16 cellular contexts compared by ENCODE assay signal in the genomic region with DNA sequence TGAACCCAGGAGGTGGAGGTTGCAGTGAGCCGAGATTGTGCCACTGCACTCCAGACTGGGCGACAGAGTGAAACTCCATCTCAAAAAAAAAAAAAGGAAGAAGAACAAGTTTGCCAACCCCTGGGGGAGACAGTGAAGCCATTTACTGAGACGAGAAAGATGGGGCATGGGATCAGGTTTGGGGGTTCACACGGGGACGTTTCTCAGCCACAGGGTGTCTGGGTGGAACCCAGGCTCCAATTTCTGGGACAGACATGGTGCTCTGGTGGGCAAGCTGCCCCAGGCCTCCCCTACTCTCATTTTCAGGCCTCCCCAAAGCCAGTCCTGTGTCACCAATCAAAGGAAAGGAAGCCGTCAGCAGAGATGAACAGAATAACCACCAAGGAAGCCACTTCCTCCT. TPM values are rescaled to one million over a fixed set of nuclear protein-coding genes. Genes with fewer than 3 reads are reported as not detected.
A peak's percentile ranks its signal among the peaks of the same experiment; 100 is the strongest.
DNase-seq lines count a peak whose midpoint lies in the region; ATAC-seq and TF ChIP-seq lines count a peak whose summit lies in the region.
"Had no signal": no experiment of that assay in that cellular context is flagged by ENCODE, and none has a peak within 500 bp of the region (broad histone marks: within the 10 kb centered on the region; RNA-seq: fewer than 3 reads in every experiment).

No MANE protein-coding gene starts in this region.

- no peaks in the 10 kb centered on the region for H3K27me3 ChIP-seq in BLaER1 treated with 17β-estradiol and CSF1 and Interleukin-3, amounts not matched to agents 10 nM and 100 nM
- no peaks in the 10 kb centered on the region for H3K27me3 ChIP-seq in CD8-positive, alpha-beta T cell (ENCODE audit: insufficient read depth, low read length)
- H3K27me3 ChIP-seq in hepatocyte: no peaks in the 10 kb centered on the region

- no peaks in the 10 kb centered on the region for H3K79me2 ChIP-seq in hepatocyte

- peak overlapping the region in 10 of 11 experiments; percentile 47 to 77 (median 68); a peak in 21 of 22 replicates for H3K27ac ChIP-seq in BLaER1 treated with 17β-estradiol and CSF1 and Interleukin-3, amounts not matched to agents 10 nM and 100 nM
- H3K27ac ChIP-seq in CD8-positive, alpha-beta T cell (ENCODE audit: low read depth, low read length): no peak overlapping the region
- no peak overlapping the region for H3K27ac ChIP-seq in hepatocyte
- H3K27ac ChIP-seq: SJCRH30 had no signal

- H3K9me3 ChIP-seq in BLaER1 treated with 17β-estradiol and CSF1 and Interleukin-3, amounts not matched to agents 10 nM and 100 nM (replicated peaks in 1 of 11): peaks cover 0 to 17% (median 0%) of the 10 kb centered on the region in 11 experiments; a peak in 5 of 22 replicates
- no peaks in the 10 kb centered on the region for H3K9me3 ChIP-seq in CD8-positive, alpha-beta T cell (ENCODE audit: low read length)
- no peaks in the 10 kb centered on the region for H3K9me3 ChIP-seq in hepatocyte (ENCODE audit: low read depth)
- H3K9me3 ChIP-seq: SJCRH30 had no signal

- no peaks in the 10 kb centered on the region for H3K27me3 Mint-ChIP-seq in CD8-positive, alpha-beta T cell (ENCODE audit: low read depth)
- no peaks in the 10 kb centered on the region for H3K27me3 Mint-ChIP-seq in activated naive CD8-positive, alpha-beta T cell treated with anti-CD3 and anti-CD28 coated beads for 36 hours
- no peaks in the 10 kb centered on the region for H3K27me3 Mint-ChIP-seq in natural killer cell treated with Interleukin-12 subunit alpha and Interleukin-12 subunit beta and Interleukin-15 and Interleukin-18, amount 100 ng/mL, for 72 hours

- no peak for TF ChIP-seq CTCF in CD8-positive, alpha-beta T cell (IDR thresholded peaks at IDR 0.05)
- no peak for TF ChIP-seq CTCF in hepatocyte (IDR thresholded peaks at IDR 0.05; ENCODE audit: poor library complexity)

- no peak overlapping the region for H2AFZ ChIP-seq in hepatocyte

- H3K9me2 ChIP-seq in hepatocyte (replicated peaks; ENCODE audit: insufficient read depth): no peaks in the 10 kb centered on the region

- H3K9me3 Mint-ChIP-seq in CD8-positive, alpha-beta T cell: no peaks in the 10 kb centered on the region
- no peaks in the 10 kb centered on the region for H3K9me3 Mint-ChIP-seq in activated naive CD8-positive, alpha-beta T cell treated with anti-CD3 and anti-CD28 coated beads for 36 hours
- no peaks in the 10 kb centered on the region for H3K9me3 Mint-ChIP-seq in natural killer cell treated with Interleukin-12 subunit alpha and Interleukin-12 subunit beta and Interleukin-15 and Interleukin-18, amount 100 ng/mL, for 72 hours

- no peak overlapping the region for H3K4me3 Mint-ChIP-seq in CD8-positive, alpha-beta T cell
- H3K4me3 Mint-ChIP-seq in activated naive CD8-positive, alpha-beta T cell treated with anti-CD3 and anti-CD28 coated beads for 36 hours: no peak overlapping the region
- H3K4me3 Mint-ChIP-seq in natural killer cell treated with Interleukin-12 subunit alpha and Interleukin-12 subunit beta and Interleukin-15 and Interleukin-18, amount 100 ng/mL, for 72 hours: no peak overlapping the region

- CTCF ChIA-PET in CD8-positive, alpha-beta T cell (lab: Charles Lee): interaction anchor here (0.7 to 1.7 kb wide), 3 partner anchors 13 to 1057 kb away, joined by 3 to 4 read pairs (median 3); no protein-coding TSS in a partner anchor

- ATAC-seq in CD8-positive, alpha-beta T cell: no peak
- no peak for ATAC-seq in natural killer cell treated with Interleukin-12 subunit alpha and Interleukin-12 subunit beta and Interleukin-15 and Interleukin-18, amount 100 ng/mL, for 72 hours
- ATAC-seq in GM21423 (IDR thresholded peaks at IDR 0.05; ENCODE audit: unreplicated experiment): no peak
- ATAC-seq: Panc1 had no signal

- H3K4me2 ChIP-seq in BLaER1 treated with 17β-estradiol and CSF1 and Interleukin-3, amounts not matched to agents 10 nM and 100 nM: peak overlapping the region; percentile 57 to 81 (median 67)
- H3K4me2 ChIP-seq in hepatocyte: no peak overlapping the region

- H4K20me1 ChIP-seq in BLaER1 treated with 17β-estradiol and CSF1 and Interleukin-3, amounts not matched to agents 10 nM and 100 nM: no peaks in the 10 kb centered on the region
- H4K20me1 ChIP-seq in hepatocyte (ENCODE audit: insufficient read depth, poor library complexity, severe bottlenecking): no peaks in the 10 kb centered on the region

- no peak overlapping the region for H3K4me3 ChIP-seq in BLaER1 treated with 17β-estradiol and CSF1 and Interleukin-3, amounts not matched to agents 10 nM and 100 nM
- no peak overlapping the region for H3K4me3 ChIP-seq in CD8-positive, alpha-beta T cell (ENCODE audit: low read depth, low read length)
- no peak overlapping the region for H3K4me3 ChIP-seq in hepatocyte
- H3K4me3 ChIP-seq: SJCRH30 had no signal

- peak overlapping the region; percentile 32 for H3K27ac Mint-ChIP-seq in CD8-positive, alpha-beta T cell
- H3K27ac Mint-ChIP-seq in activated naive CD8-positive, alpha-beta T cell treated with anti-CD3 and anti-CD28 coated beads for 36 hours: peak overlapping the region; percentile 2
- H3K27ac Mint-ChIP-seq in natural killer cell treated with Interleukin-12 subunit alpha and Interleukin-12 subunit beta and Interleukin-15 and Interleukin-18, amount 100 ng/mL, for 72 hours: peak overlapping the region; percentile 64 to 85

- DNase-seq in CD8-positive, alpha-beta T cell: no peak
- no peak for DNase-seq in activated naive CD8-positive, alpha-beta T cell treated with anti-CD3 and anti-CD28 coated beads for 36 hours
- DNase-seq in natural killer cell treated with Interleukin-12 subunit alpha and Interleukin-12 subunit beta and Interleukin-15 and Interleukin-18, amount 100 ng/mL, for 72 hours (ENCODE audit: low spot score): no peak
- DNase-seq in hepatocyte (ENCODE audit: low spot score) (no peak), NCI-H128 (lab: John Stamatoyannopoulos, UW; ENCODE audit: unreplicated experiment) (no peak)
- DNase-seq: ACHN, AML-193, KBM-7, NCI-H1436, NCI-H2029, NCI-H526, SJCRH30 had no signal

- WGBS in hepatocyte (ENCODE audit: low lambda C conversion rate, missing lambda C conversion rate): 92% methylated on average over 6 of the region's 6 CpGs

- peaks cover 0 to 68% (median 53%) of the 10 kb centered on the region in 11 experiments; a peak in 18 of 22 replicates for H3K36me3 ChIP-seq in BLaER1 treated with 17β-estradiol and CSF1 and Interleukin-3, amounts not matched to agents 10 nM and 100 nM
- peaks cover 40% of the 10 kb centered on the region for H3K36me3 ChIP-seq in CD8-positive, alpha-beta T cell (ENCODE audit: insufficient read depth, low read length)
- no peaks in the 10 kb centered on the region for H3K36me3 ChIP-seq in hepatocyte (replicated peaks; ENCODE audit: insufficient read depth, low read depth)
- H3K36me3 ChIP-seq: SJCRH30 had no signal

- POLR2A ChIA-PET in CD8-positive, alpha-beta T cell (lab: Charles Lee): no interaction called here

- peaks cover 57% of the 10 kb centered on the region for H3K36me3 Mint-ChIP-seq in CD8-positive, alpha-beta T cell
- peaks cover 27% of the 10 kb centered on the region for H3K36me3 Mint-ChIP-seq in activated naive CD8-positive, alpha-beta T cell treated with anti-CD3 and anti-CD28 coated beads for 36 hours
- H3K36me3 Mint-ChIP-seq in natural killer cell treated with Interleukin-12 subunit alpha and Interleukin-12 subunit beta and Interleukin-15 and Interleukin-18, amount 100 ng/mL, for 72 hours: peaks cover 27% of the 10 kb centered on the region

- H3K4me1 Mint-ChIP-seq in CD8-positive, alpha-beta T cell (ENCODE audit: low read depth): peaks cover 3% of the 10 kb centered on the region
- H3K4me1 Mint-ChIP-seq in activated naive CD8-positive, alpha-beta T cell treated with anti-CD3 and anti-CD28 coated beads for 36 hours: peaks cover 24% of the 10 kb centered on the region
- peaks cover 25 to 35% of the 10 kb centered on the region in 2 donors for H3K4me1 Mint-ChIP-seq in natural killer cell treated with Interleukin-12 subunit alpha and Interleukin-12 subunit beta and Interleukin-15 and Interleukin-18, amount 100 ng/mL, for 72 hours (ENCODE audit: low read depth in 2 of 2)

- peaks cover 28 to 100% (median 90%) of the 10 kb centered on the region in 10 experiments for H3K4me1 ChIP-seq in BLaER1 treated with 17β-estradiol and CSF1 and Interleukin-3, amounts not matched to agents 10 nM and 100 nM
- H3K4me1 ChIP-seq in CD8-positive, alpha-beta T cell (ENCODE audit: insufficient read depth, low read length): no peaks in the 10 kb centered on the region
- no peaks in the 10 kb centered on the region for H3K4me1 ChIP-seq in hepatocyte (ENCODE audit: insufficient read depth)

- intact Hi-C loops in CD8-positive, alpha-beta T cell (cut with DNase I, micrococcal nuclease): no loop called here

- peak overlapping the region in 10 of 11 experiments; percentile 30 to 64 (median 49); a peak in 19 of 22 replicates for H3K9ac ChIP-seq in BLaER1 treated with 17β-estradiol and CSF1 and Interleukin-3, amounts not matched to agents 10 nM and 100 nM

RNA-seq across cellular contexts. Expression of a gene that starts 13.4 kb away (rescaled TPM):
- 10 to 100 TPM; 35.9 to 37.5 TPM for total RNA-seq in CD8-positive, alpha-beta T cell
- 10 to 100 TPM; 29.6 to 29.8 TPM for total RNA-seq in activated naive CD8-positive, alpha-beta T cell treated with anti-CD3 and anti-CD28 coated beads for 36 hours
- total RNA-seq in natural killer cell treated with Interleukin-12 subunit alpha and Interleukin-12 subunit beta and Interleukin-15 and Interleukin-18, amount 100 ng/mL, for 72 hours: 100 to 1,000 TPM; 135 to 188 TPM
- 4.0 and 6.1 TPM in 2 replicates for total RNA-seq in hepatocyte
- 3.5 and 3.7 TPM in 2 replicates for polyA plus RNA-seq in hepatocyte
- total RNA-seq: H4 had no signal

RNA-seq across cellular contexts. Expression of a gene that starts 16.4 kb away (rescaled TPM):
- not detected for total RNA-seq in CD8-positive, alpha-beta T cell
- total RNA-seq in activated naive CD8-positive, alpha-beta T cell treated with anti-CD3 and anti-CD28 coated beads for 36 hours: not detected
- total RNA-seq in natural killer cell treated with Interleukin-12 subunit alpha and Interleukin-12 subunit beta and Interleukin-15 and Interleukin-18, amount 100 ng/mL, for 72 hours: 1 to 10 TPM in 1 of 2 donors, not detected in 1; 1.4 TPM
- total RNA-seq in hepatocyte: not detected in 2 replicates
- polyA plus RNA-seq in hepatocyte: not detected in 2 replicates
- total RNA-seq: H4, SJCRH30 had no signal

RNA-seq across cellular contexts. Expression of a gene that starts 28.3 kb away (rescaled TPM):
- 10 to 100 TPM; 59.7 to 60.4 TPM for total RNA-seq in CD8-positive, alpha-beta T cell
- 10 to 100 TPM; 65.0 to 66.3 TPM for total RNA-seq in activated naive CD8-positive, alpha-beta T cell treated with anti-CD3 and anti-CD28 coated beads for 36 hours
- total RNA-seq in natural killer cell treated with Interleukin-12 subunit alpha and Interleukin-12 subunit beta and Interleukin-15 and Interleukin-18, amount 100 ng/mL, for 72 hours: 10 to 100 TPM; 46.7 to 60.8 TPM
- 132 and 133 TPM in 2 replicates for total RNA-seq in hepatocyte
- 144 and 154 TPM in 2 replicates for polyA plus RNA-seq in hepatocyte

RNA-seq across cellular contexts. Expression of a gene that starts 40.8 kb away (rescaled TPM):
- total RNA-seq in CD8-positive, alpha-beta T cell: 10 to 100 TPM; 76.2 to 83.4 TPM
- 10 to 100 TPM; 90.7 to 97.2 TPM for total RNA-seq in activated naive CD8-positive, alpha-beta T cell treated with anti-CD3 and anti-CD28 coated beads for 36 hours
- total RNA-seq in natural killer cell treated with Interleukin-12 subunit alpha and Interleukin-12 subunit beta and Interleukin-15 and Interleukin-18, amount 100 ng/mL, for 72 hours: 100 to 1,000 TPM; 115 to 145 TPM
- 56.3 and 56.7 TPM in 2 replicates for total RNA-seq in hepatocyte
- polyA plus RNA-seq in hepatocyte: 92.6 and 93.3 TPM in 2 replicates

RNA-seq across cellular contexts. Expression of a gene that starts 45.2 kb away (rescaled TPM):
- 10 to 100 TPM; 79.1 to 88.4 TPM for total RNA-seq in CD8-positive, alpha-beta T cell
- total RNA-seq in activated naive CD8-positive, alpha-beta T cell treated with anti-CD3 and anti-CD28 coated beads for 36 hours: 100 to 1,000 TPM; 168 to 169 TPM
- total RNA-seq in natural killer cell treated with Interleukin-12 subunit alpha and Interleukin-12 subunit beta and Interleukin-15 and Interleukin-18, amount 100 ng/mL, for 72 hours: 100 to 1,000 TPM; 166 to 260 TPM
- total RNA-seq in hepatocyte: 60.2 and 77.0 TPM in 2 replicates
- polyA plus RNA-seq in hepatocyte: 84.4 and 89.5 TPM in 2 replicates

Comparison
In these comparisons a context has a peak if more than half of its experiments do, and no peak if none do; other contexts are left out.
1. H3K27ac ChIP-seq: peak in BLaER1 treated with 17β-estradiol and CSF1 and Interleukin-3, amounts not matched to agents 10 nM and 100 nM (10 of 11); none in CD8-positive, alpha-beta T cell (single experiment) and hepatocyte (single experiment).
2. H3K27ac Mint-ChIP-seq: peak in every context shown above with its lines; median percentile 74 in natural killer cell treated with Interleukin-12 subunit alpha and Interleukin-12 subunit beta and Interleukin-15 and Interleukin-18, amount 100 ng/mL, for 72 hours; 32 in CD8-positive, alpha-beta T cell; 2 in activated naive CD8-positive, alpha-beta T cell treated with anti-CD3 and anti-CD28 coated beads for 36 hours.